1 cellular context compared by ENCODE assay signal in the genomic region with DNA sequence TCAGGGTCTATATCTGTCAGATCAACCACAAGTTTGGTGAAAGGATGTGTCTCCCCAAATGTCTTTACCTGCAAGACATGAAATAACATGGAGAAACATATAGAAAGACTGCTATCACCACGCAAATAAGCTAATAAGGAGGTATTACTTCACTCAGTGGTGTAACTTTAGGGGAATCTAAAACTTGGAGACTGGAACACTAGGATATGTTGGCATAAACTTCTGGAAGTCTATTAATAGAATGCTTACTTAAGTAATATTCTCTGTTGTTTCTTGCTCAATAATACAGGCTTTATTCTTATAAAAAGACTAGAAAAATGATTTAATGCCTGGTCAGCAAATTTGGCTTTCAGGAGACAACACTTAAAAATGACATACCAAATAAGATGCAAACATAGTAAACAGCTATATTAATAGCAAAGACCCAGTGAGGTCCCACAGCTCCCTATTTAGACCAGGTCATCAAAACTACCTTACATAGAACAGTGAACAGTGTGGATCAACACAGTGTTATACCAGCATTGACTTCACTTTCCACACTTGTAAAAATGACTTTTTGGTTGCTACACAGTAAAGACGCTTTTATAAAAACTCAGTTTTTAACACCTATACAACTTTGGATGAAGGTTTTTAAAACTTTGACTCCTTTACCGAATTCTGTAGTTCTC.
TF ChIP-seq lines count a peak whose summit lies in the region.

No MANE protein-coding gene starts in this region.

TF ChIP-seq in H1, 55 proteins besides CTCF, POLR2A, EP300 and RAD21:
- peak; percentile 89; the same call in 1 of the 2 replicates for TF ChIP-seq MAFK (IDR thresholded peaks at IDR 0.05; ENCODE audit: low read depth, low read length)
- no peak for TF ChIP-seq SIX5 (IDR thresholded peaks at IDR 0.05; ENCODE audit: low read depth, low read length)
